8 cellular contexts compared by ENCODE assay signal in genomic region chr5:38265546-38266179, GRCh38. TPM values are rescaled to one million over a fixed set of nuclear protein-coding genes. Genes with fewer than 3 reads are reported as not detected.
DNase-seq lines count a peak whose midpoint lies in the region; ATAC-seq and TF ChIP-seq lines count a peak whose summit lies in the region.

No MANE protein-coding gene starts in this region.

- TF ChIP-seq POLR2A in right lobe of liver (IDR thresholded peaks at IDR 0.05): no peak

- no peaks in the 10 kb centered on the region for H3K9me3 ChIP-seq in right lobe of liver

- WGBS in right lobe of liver (ENCODE audit: insufficient coverage, low coverage, low lambda C conversion rate, missing lambda C conversion rate): 23% methylated on average over 9 of the region's 13 CpGs

- no peaks in the 10 kb centered on the region for H3K36me3 ChIP-seq in right lobe of liver

- H3K27ac ChIP-seq in right lobe of liver: no peak overlapping the region

- peaks cover 22% of the 10 kb centered on the region for H3K27me3 Mint-ChIP-seq in T-helper 2 cell treated with Interferon-gamma antibody and Interleukin-4, amounts not matched to agents 5 μg/mL and 100 μg/mL, for 36 hours (ENCODE audit: low read depth)
- H3K27me3 Mint-ChIP-seq in chondrocyte (ENCODE audit: low read depth): peaks cover 45% of the 10 kb centered on the region

- no peaks in the 10 kb centered on the region for H3K4me1 ChIP-seq in right lobe of liver

- intact Hi-C loops in right lobe of liver (cut with DNase I): no loop called here

- H3K4me3 ChIP-seq in right lobe of liver: no peak overlapping the region

- H3K27me3 ChIP-seq in right lobe of liver: no peaks in the 10 kb centered on the region

- H3K9me3 Mint-ChIP-seq in T-helper 2 cell treated with Interferon-gamma antibody and Interleukin-4, amounts not matched to agents 5 μg/mL and 100 μg/mL, for 36 hours: no peaks in the 10 kb centered on the region
- no peaks in the 10 kb centered on the region for H3K9me3 Mint-ChIP-seq in chondrocyte (ENCODE audit: low read depth)

- H3K4me1 Mint-ChIP-seq in T-helper 2 cell treated with Interferon-gamma antibody and Interleukin-4, amounts not matched to agents 5 μg/mL and 100 μg/mL, for 36 hours (ENCODE audit: low read depth): no peaks in the 10 kb centered on the region
- no peaks in the 10 kb centered on the region for H3K4me1 Mint-ChIP-seq in chondrocyte (ENCODE audit: low read depth)

- DNase-seq in SIG-M5 treated with dmso at 0.1 percent for 504 hours (lab: John Stamatoyannopoulos, UW; ENCODE audit: unreplicated experiment) (peak; percentile 20), SIG-M5 (lab: John Stamatoyannopoulos, UW) (no peak), H4 (ENCODE audit: low spot score) (peak; percentile 49), Kasumi-1 (lab: John Stamatoyannopoulos, UW) (peak; percentile 27 to 60), chondrocyte (ENCODE audit: low spot score) (no peak), right lobe of liver (peak in 2 of 3 donors; percentile 34 to 68)
- DNase-seq in T-helper 2 cell treated with Interferon-gamma antibody and Interleukin-4, amounts not matched to agents 5 μg/mL and 100 μg/mL, for 36 hours (ENCODE audit: low spot score): peak; percentile 37
- DNase-seq in stimulated activated naive CD8-positive, alpha-beta T cell treated with anti-CD3 and anti-CD28 coated beads, Interleukin-15, Interleukin-2, amounts not matched to agents 100 U/mL and 50 U/mL, for 24 hours: peak; percentile 67

- no peak overlapping the region for H3K27ac Mint-ChIP-seq in T-helper 2 cell treated with Interferon-gamma antibody and Interleukin-4, amounts not matched to agents 5 μg/mL and 100 μg/mL, for 36 hours
- no peak overlapping the region for H3K27ac Mint-ChIP-seq in chondrocyte (ENCODE audit: unreplicated experiment)

- H3K36me3 Mint-ChIP-seq in T-helper 2 cell treated with Interferon-gamma antibody and Interleukin-4, amounts not matched to agents 5 μg/mL and 100 μg/mL, for 36 hours (ENCODE audit: low read depth): no peaks in the 10 kb centered on the region
- H3K36me3 Mint-ChIP-seq in chondrocyte (ENCODE audit: low read depth): no peaks in the 10 kb centered on the region

- no peak overlapping the region for H3K4me3 Mint-ChIP-seq in T-helper 2 cell treated with Interferon-gamma antibody and Interleukin-4, amounts not matched to agents 5 μg/mL and 100 μg/mL, for 36 hours
- no peak overlapping the region for H3K4me3 Mint-ChIP-seq in chondrocyte (ENCODE audit: unreplicated experiment)

- peak; percentile 84 to 89 (median 87) for ATAC-seq in right lobe of liver
- peak; percentile 49 for ATAC-seq in stimulated activated naive CD8-positive, alpha-beta T cell treated with anti-CD3 and anti-CD28 coated beads, Interleukin-15, Interleukin-2, amounts not matched to agents 100 U/mL and 50 U/mL, for 24 hours

- TF ChIP-seq CTCF in chondrocyte (IDR thresholded peaks at IDR 0.05) (peak; percentile 90), right lobe of liver (IDR thresholded peaks at IDR 0.05) (peak; percentile 50 to 85 (median 78))

RNA-seq across cellular contexts. Expression of gene EGFLAM, which starts 7.3 kb away (rescaled TPM):
- total RNA-seq in H4 (2014; rRNA removed; shearing (Covaris generic)): 0.06 and 1.1 TPM in 2 replicates
- total RNA-seq in chondrocyte (0.12 to 0.38 TPM in 2 of 3 replicates, not detected in the other), right lobe of liver (1 to 10 TPM in 4 of 6 experiments, under 1 TPM in 2; 0.50 to 6.2 (median 2.3) TPM)

Comparison
In these comparisons a context has a peak if more than half of its experiments do, and no peak if none do; other contexts are left out.
1. DNase-seq: peak in SIG-M5 treated with dmso at 0.1 percent for 504 hours (single experiment), H4 (single experiment), Kasumi-1 (2 of 2), T-helper 2 cell treated with Interferon-gamma antibody and Interleukin-4, amounts not matched to agents 5 μg/mL and 100 μg/mL, for 36 hours (single experiment), right lobe of liver (2 of 3) and stimulated activated naive CD8-positive, alpha-beta T cell treated with anti-CD3 and anti-CD28 coated beads, Interleukin-15, Interleukin-2, amounts not matched to agents 100 U/mL and 50 U/mL, for 24 hours (single experiment); none in SIG-M5 (single experiment) and chondrocyte (single experiment).